8 cellular contexts compared by ENCODE assay signal in the genomic region with DNA sequence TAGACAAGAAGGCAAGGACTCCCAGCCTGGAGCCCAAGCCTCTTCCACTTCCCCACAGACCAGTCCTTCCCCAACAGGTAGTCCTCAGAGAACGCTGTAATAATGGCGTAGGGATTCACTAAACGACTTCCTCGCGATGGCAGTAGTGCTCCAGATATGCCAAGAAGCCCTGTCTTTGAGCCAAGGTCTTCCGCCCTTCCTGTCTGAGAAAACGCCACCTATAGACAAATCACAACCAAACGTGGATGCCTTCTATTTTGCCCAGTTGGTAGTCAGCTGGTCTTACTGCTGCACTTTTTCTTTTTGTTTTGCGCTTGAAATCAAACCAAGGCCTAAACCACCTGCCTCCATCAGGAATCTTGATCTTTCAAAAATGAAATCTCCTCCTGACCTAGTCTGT.
DNase-seq lines count a peak whose midpoint lies in the region; ATAC-seq and TF ChIP-seq lines count a peak whose summit lies in the region.

No MANE protein-coding gene starts in this region.

- DNase-seq in GDM1 (lab: John Stamatoyannopoulos, UW) (peak; percentile 71), kidney tubule cell (ENCODE audit: low spot score) (peak; percentile 86), NCI-H2196 treated with DMSO at 0.1 percent for 48 hours (lab: John Stamatoyannopoulos, UW; ENCODE audit: unreplicated experiment) (no peak), erythroblast (lab: John Stamatoyannopoulos, UW) (no peak), NCI-H526 (lab: John Stamatoyannopoulos, UW) (no peak)

- TF ChIP-seq POLR2A in erythroblast (IDR thresholded peaks at IDR 0.05; ENCODE audit: low read length), result no peak

- ATAC-seq in HG02943 (IDR thresholded peaks at IDR 0.05; ENCODE audit: low read depth, unreplicated experiment) (peak; percentile 57), SK-N-SH treated with all-trans-retinoic acid at 6 μM for 48 hours (peak; percentile 87), GM18868 (IDR thresholded peaks at IDR 0.05; ENCODE audit: unreplicated experiment) (no peak)

TF ChIP-seq in SK-N-SH treated with all-trans-retinoic acid at 6 μM for 48 hours, 23 proteins besides CTCF, POLR2A, EP300 and RAD21:
- TF ChIP-seq TCF4 (CRISPR knock-in tag; IDR thresholded peaks at IDR 0.05; ENCODE audit: borderline replicate concordance), result no peak
- TF ChIP-seq ARNTL (CRISPR knock-in tag; IDR thresholded peaks at IDR 0.05; ENCODE audit: borderline replicate concordance, low read depth), result no peak
- no peak for TF ChIP-seq SNAI2 (CRISPR knock-in tag; IDR thresholded peaks at IDR 0.05)
- no peak for TF ChIP-seq ZFP3 (CRISPR knock-in tag; IDR thresholded peaks at IDR 0.05)
- no peak for TF ChIP-seq TOX (CRISPR knock-in tag; IDR thresholded peaks at IDR 0.05; ENCODE audit: borderline replicate concordance)
- no peak for TF ChIP-seq ZFP30 (CRISPR knock-in tag; IDR thresholded peaks at IDR 0.05)

Comparison
In these comparisons a context has a peak if more than half of its experiments do, and no peak if none do; other contexts are left out.
1. DNase-seq: peak in GDM1 (single experiment) and kidney tubule cell (single experiment); none in NCI-H2196 treated with DMSO at 0.1 percent for 48 hours (single experiment), erythroblast (0 of 2) and NCI-H526 (0 of 2).